8 cellular contexts compared by ENCODE assay signal in the genomic region with DNA sequence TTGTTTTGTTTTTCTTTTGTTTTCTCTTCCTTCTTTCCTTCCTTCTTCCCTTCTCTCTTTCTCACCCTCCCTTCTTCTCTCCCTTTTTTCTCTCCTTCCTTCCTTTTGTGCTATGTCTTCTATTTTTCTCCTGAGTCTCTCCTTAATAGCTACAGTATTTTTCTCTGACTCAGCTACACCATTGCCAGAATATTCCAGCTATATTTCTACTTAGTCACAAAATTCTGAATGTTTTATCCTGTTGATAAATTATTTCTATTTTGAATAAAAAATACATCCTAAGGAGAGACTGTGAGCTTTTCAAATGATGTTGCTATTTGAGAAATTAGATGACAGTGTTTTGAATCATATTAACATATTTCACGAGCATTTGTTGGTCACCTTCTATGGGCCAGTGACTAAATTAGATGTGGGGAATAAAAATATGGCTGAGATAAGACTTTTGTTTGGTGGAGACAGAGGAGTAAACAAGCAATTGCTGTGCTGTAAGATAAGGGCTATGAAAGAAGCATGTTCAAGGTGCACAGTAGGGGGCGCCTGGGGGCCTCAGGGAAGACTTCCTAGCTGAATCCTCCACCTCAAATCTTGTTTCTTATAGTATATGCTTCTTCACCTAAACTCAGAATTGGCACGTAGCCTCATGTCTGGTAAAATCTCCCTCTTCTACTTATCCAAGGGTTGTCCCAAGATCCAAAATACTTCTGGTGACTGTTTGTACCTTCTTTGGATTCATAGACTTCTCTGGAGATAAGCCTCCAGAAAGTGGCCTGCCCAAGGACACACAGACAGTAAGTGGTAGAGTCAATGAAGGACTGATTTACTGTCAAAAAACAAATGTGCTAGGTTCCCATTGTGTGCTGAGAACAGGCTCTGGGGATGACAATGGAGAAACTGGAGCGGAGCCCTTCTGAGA.
DNase-seq lines count a peak whose midpoint lies in the region; ATAC-seq and TF ChIP-seq lines count a peak whose summit lies in the region.

No MANE protein-coding gene starts in this region.

- intact Hi-C loops in adrenal gland (cut with DNase I) = loop anchor here in 1 of 2 donors (5.0 kb wide), 1 partner anchor 555 kb away; no protein-coding TSS in a partner anchor
- intact Hi-C loops in left lung (cut with DNase I) = no loop called here
- intact Hi-C loops in thyroid gland (cut with DNase I) = loop anchor here (10.0 kb wide), 1 partner anchor 558 kb away; no protein-coding TSS in a partner anchor

- peak; percentile 67 for TF ChIP-seq CTCF in GM12874 (IDR thresholded peaks at IDR 0.05; ENCODE audit: insufficient read depth, low read depth, low read length)
- peak; percentile 68 for TF ChIP-seq CTCF in RWPE2 (IDR thresholded peaks at IDR 0.05; ENCODE audit: poor library complexity, severe bottlenecking)
- peak in 4 of 6 experiments; percentile 13 to 50 (median 24) for TF ChIP-seq CTCF in adrenal gland (IDR thresholded peaks at IDR 0.05)
- peak; percentile 22 to 40 for TF ChIP-seq CTCF in left lung (IDR thresholded peaks at IDR 0.05)
- peak in 2 of 6 experiments; percentile 20 to 40 for TF ChIP-seq CTCF in thyroid gland (IDR thresholded peaks at IDR 0.05)

- H3K27me3 ChIP-seq in RWPE2 (ENCODE audit: insufficient read depth, poor library complexity, severe bottlenecking) (no peaks in the 10 kb centered on the region), adrenal gland (no peaks in the 10 kb centered on the region), left lung (no peaks in the 10 kb centered on the region), thyroid gland (no peaks in the 10 kb centered on the region)

- no peak for TF ChIP-seq POLR2A in adrenal gland (IDR thresholded peaks at IDR 0.05)
- TF ChIP-seq POLR2A in thyroid gland (IDR thresholded peaks at IDR 0.05) = no peak

- DNase-seq in ACHN = peak; percentile 70
- no peak for DNase-seq in RWPE2 (ENCODE audit: low spot score)
- DNase-seq in adrenal gland = peak in 5 of 7 donors; percentile 16 to 44 (median 32)
- DNase-seq in left lung = no peak
- peak; percentile 23 to 32 for DNase-seq in thyroid gland

- H3K4me1 ChIP-seq in RWPE2 (ENCODE audit: insufficient read depth, poor library complexity, severe bottlenecking) (peaks cover 8% of the 10 kb centered on the region), adrenal gland (replicated peaks in 1 of 2) (peaks cover 0 to 8% of the 10 kb centered on the region in 2 donors), left lung (no peaks in the 10 kb centered on the region), thyroid gland (peaks cover 0 to 6% of the 10 kb centered on the region in 2 donors)

- no peak overlapping the region for H3K27ac ChIP-seq in RWPE2 (ENCODE audit: poor library complexity, severe bottlenecking)
- no peak overlapping the region for H3K27ac ChIP-seq in adrenal gland
- no peak overlapping the region for H3K27ac ChIP-seq in left lung
- no peak overlapping the region for H3K27ac ChIP-seq in thyroid gland

- H3K36me3 ChIP-seq in RWPE2 (ENCODE audit: low read depth) (no peaks in the 10 kb centered on the region), adrenal gland (replicated peaks in 1 of 2) (no peaks in the 10 kb centered on the region), left lung (no peaks in the 10 kb centered on the region), thyroid gland (no peaks in the 10 kb centered on the region)

- WGBS in adrenal gland, 4 donors = 51 to 66% (median 58%) methylated on average over 4 of the region's 4 CpGs
- WGBS in thyroid gland, 2 donors = 53 to 57% methylated on average over 4 of the region's 4 CpGs

- H3K9me3 ChIP-seq in RWPE2 (ENCODE audit: severe bottlenecking) (no peaks in the 10 kb centered on the region), adrenal gland (replicated peaks in 1 of 3) (no peaks in the 10 kb centered on the region), left lung (no peaks in the 10 kb centered on the region), thyroid gland (no peaks in the 10 kb centered on the region)

- in situ Hi-C loops in ACHN (cut with HindIII; ENCODE audit: low pct_ligation_motif_present, low pct_unique_long_range_greater_than_20kb, low sequenced_read_pairs) = no loop called here

- H3K4me3 ChIP-seq in RWPE2 (ENCODE audit: severe bottlenecking) (no peak overlapping the region), adrenal gland (no peak overlapping the region), left lung (no peak overlapping the region), thyroid gland (replicated peaks in 1 of 3) (no peak overlapping the region)

- no peak for ATAC-seq in RWPE2 (ENCODE audit: low read depth)
- peak; percentile 28 for ATAC-seq in left lung
- no peak for ATAC-seq in GM18861 (IDR thresholded peaks at IDR 0.05; ENCODE audit: unreplicated experiment)
- no peak for ATAC-seq in GM21447 (IDR thresholded peaks at IDR 0.05; ENCODE audit: unreplicated experiment)

Comparison
In these comparisons a context has a peak if more than half of its experiments do, and no peak if none do; other contexts are left out.
1. DNase-seq: peak in ACHN (single experiment), adrenal gland (5 of 7) and thyroid gland (2 of 2); none in RWPE2 (single experiment) and left lung (0 of 2).